Comparison of ENCODE assay signal across 1 cellular context in genomic region chr11:14386895-14387480, GRCh38.
TF ChIP-seq lines count a peak whose summit lies in the region.

No MANE protein-coding gene starts in this region.

TF ChIP-seq in WTC11, 78 proteins besides CTCF, POLR2A, EP300 and RAD21 (continued from another document):
- TF ChIP-seq PRDM15 (CRISPR knock-in tag; IDR thresholded peaks at IDR 0.05) (no peak), KAT7 (CRISPR knock-in tag; IDR thresholded peaks at IDR 0.05; ENCODE audit: borderline replicate concordance) (no peak)
